In genomic region chr11:11498195-11498594, GRCh38 we compare ENCODE assay signal across 18 cellular contexts.
DNase-seq lines count a peak whose midpoint lies in the region; ATAC-seq lines count a peak whose summit lies in the region.
"Had no signal": no experiment of that assay in that cellular context is flagged by ENCODE, and none has a peak within 500 bp of the region (broad histone marks: within the 10 kb centered on the region; RNA-seq: fewer than 3 reads in every experiment).

No MANE protein-coding gene starts in this region.

- DNase-seq in Ammon's horn (ENCODE audit: low spot score): peak; percentile 58
- peak; percentile 31 for DNase-seq in cerebellum (ENCODE audit: low spot score)
- DNase-seq in globus pallidus (ENCODE audit: low spot score): peak; percentile 65
- DNase-seq in pons (ENCODE audit: low spot score): peak; percentile 37
- DNase-seq in HK-2 (ENCODE audit: unreplicated experiment): no peak
- DNase-seq in activated CD4-positive, alpha-beta T cell treated with anti-CD3 and anti-CD28 coated beads, Interleukin-2, amount 50 U/mL, for 48 hours: no peak
- no peak for DNase-seq in central memory CD4-positive, alpha-beta T cell
- DNase-seq: BE2C; CD4-positive, alpha-beta T cell; CD8-positive, alpha-beta memory T cell; DMS 273 treated with DMSO at 0.1 percent for 48 hours; DMS79; EL; GF-D8; H9 had no signal

- no peak for ATAC-seq in HG03342 (IDR thresholded peaks at IDR 0.05; ENCODE audit: unreplicated experiment)
- ATAC-seq: GM23338, HCT116 had no signal

Comparison
In these comparisons a context has a peak if more than half of its experiments do, and no peak if none do; other contexts are left out.
1. DNase-seq: peak in Ammon's horn (single experiment), cerebellum (single experiment), globus pallidus (single experiment) and pons (single experiment); none in HK-2 (single experiment), activated CD4-positive, alpha-beta T cell treated with anti-CD3 and anti-CD28 coated beads, Interleukin-2, amount 50 U/mL, for 48 hours (0 of 2) and central memory CD4-positive, alpha-beta T cell (single experiment).